ENCODE assay signal across 25 cellular contexts in the genomic region with DNA sequence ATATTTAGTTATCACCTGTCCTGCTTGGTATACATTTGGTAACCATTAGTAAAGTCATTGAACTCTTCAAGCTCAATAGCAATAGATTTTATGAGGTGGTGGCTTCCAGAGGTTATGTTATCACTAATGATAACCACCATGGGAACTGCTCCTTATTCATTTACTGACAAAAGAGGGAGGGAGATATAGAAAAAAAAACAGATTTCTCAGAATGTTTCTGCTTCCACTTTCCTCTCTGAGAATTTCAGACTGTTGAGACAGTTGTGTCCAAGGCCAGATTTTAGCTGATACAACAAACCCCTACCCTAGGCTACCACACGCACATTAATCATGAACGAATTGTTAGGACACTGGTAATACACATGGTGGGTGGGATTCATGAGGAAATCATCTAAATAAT.
DNase-seq lines count a peak whose midpoint lies in the region; ATAC-seq and TF ChIP-seq lines count a peak whose summit lies in the region.
"Had no signal": no experiment of that assay in that cellular context is flagged by ENCODE, and none has a peak within 500 bp of the region (broad histone marks: within the 10 kb centered on the region; RNA-seq: fewer than 3 reads in every experiment).

No MANE protein-coding gene starts in this region.

- no peak for DNase-seq in activated T-cell treated with anti-CD3 and anti-CD28 coated beads, Interleukin-2, amount 50 U/mL, for 72 hours
- DNase-seq in activated T-cell treated with anti-CD3 and anti-CD28 coated beads for 4 hours, result no peak
- DNase-seq in T-helper 2 cell treated with Interferon-gamma antibody and Interleukin-4, amounts not matched to agents 5 μg/mL and 100 μg/mL, for 36 hours (ENCODE audit: low spot score), result no peak
- peak in 1 of 4 donors; percentile 21 for DNase-seq in body of pancreas
- DNase-seq in progenitor cell of endocrine pancreas (ENCODE audit: low spot score, unreplicated experiment), result no peak
- no peak for DNase-seq in left ventricle myocardium superior
- DNase-seq: 8988T; ACHN; BE2C; C1 segment of cervical spinal cord; CD4-positive, alpha-beta memory T cell; CD8-positive, alpha-beta memory T cell; COR-L47; DMS 273 treated with DMSO at 0.1 percent for 48 hours; DMS153; DMS53; DMS79; DND-41; EL; GF-D8 had no signal

- H3K4me3 Mint-ChIP-seq in activated T-cell treated with anti-CD3 and anti-CD28 coated beads, Interleukin-2, amount 50 U/mL, for 72 hours, result no peak overlapping the region
- peak overlapping the region; percentile 16 for H3K4me3 Mint-ChIP-seq in T-helper 2 cell treated with Interferon-gamma antibody and Interleukin-4, amounts not matched to agents 5 μg/mL and 100 μg/mL, for 36 hours
- no peak overlapping the region for H3K4me3 Mint-ChIP-seq in progenitor cell of endocrine pancreas (ENCODE audit: low read depth)
- H3K4me3 Mint-ChIP-seq: CD14-positive monocyte; CD4-positive, alpha-beta memory T cell; CD4-positive, CD25-positive, alpha-beta regulatory T cell; CD8-positive, alpha-beta memory T cell had no signal

- no peaks in the 10 kb centered on the region for H3K9me3 ChIP-seq in body of pancreas
- H3K9me3 ChIP-seq: BE2C, BLaER1 had no signal

- peak overlapping the region in 1 of 4 donors; percentile 14 for H3K27ac ChIP-seq in body of pancreas
- H3K27ac ChIP-seq: BLaER1 had no signal

- no peaks in the 10 kb centered on the region for H3K4me1 Mint-ChIP-seq in activated T-cell treated with anti-CD3 and anti-CD28 coated beads, Interleukin-2, amount 50 U/mL, for 72 hours (ENCODE audit: low read depth)
- peaks cover 17% of the 10 kb centered on the region for H3K4me1 Mint-ChIP-seq in T-helper 2 cell treated with Interferon-gamma antibody and Interleukin-4, amounts not matched to agents 5 μg/mL and 100 μg/mL, for 36 hours (ENCODE audit: low read depth)
- H3K4me1 Mint-ChIP-seq in progenitor cell of endocrine pancreas (ENCODE audit: low read depth), result peaks cover 38% of the 10 kb centered on the region

- TF ChIP-seq CTCF in body of pancreas (IDR thresholded peaks at IDR 0.05) (no peak), progenitor cell of endocrine pancreas (IDR thresholded peaks at IDR 0.05; ENCODE audit: unreplicated experiment) (no peak)

- H3K9me3 Mint-ChIP-seq in activated T-cell treated with anti-CD3 and anti-CD28 coated beads, Interleukin-2, amount 50 U/mL, for 72 hours, result no peaks in the 10 kb centered on the region
- H3K9me3 Mint-ChIP-seq in T-helper 2 cell treated with Interferon-gamma antibody and Interleukin-4, amounts not matched to agents 5 μg/mL and 100 μg/mL, for 36 hours, result no peaks in the 10 kb centered on the region
- no peaks in the 10 kb centered on the region for H3K9me3 Mint-ChIP-seq in progenitor cell of endocrine pancreas (ENCODE audit: low read depth)
- H3K9me3 Mint-ChIP-seq: CD14-positive monocyte; CD4-positive, alpha-beta memory T cell; CD4-positive, CD25-positive, alpha-beta regulatory T cell had no signal

- no peak for TF ChIP-seq POLR2A in body of pancreas (IDR thresholded peaks at IDR 0.05)

- no peaks in the 10 kb centered on the region for H3K27me3 ChIP-seq in body of pancreas
- H3K27me3 ChIP-seq: BE2C, BLaER1 had no signal

- H3K36me3 Mint-ChIP-seq in activated T-cell treated with anti-CD3 and anti-CD28 coated beads, Interleukin-2, amount 50 U/mL, for 72 hours (ENCODE audit: insufficient read depth in 2 of 2), result peaks cover 3 to 18% of the 10 kb centered on the region in 2 donors
- H3K36me3 Mint-ChIP-seq in T-helper 2 cell treated with Interferon-gamma antibody and Interleukin-4, amounts not matched to agents 5 μg/mL and 100 μg/mL, for 36 hours (ENCODE audit: low read depth), result peaks cover 73% of the 10 kb centered on the region
- H3K36me3 Mint-ChIP-seq in progenitor cell of endocrine pancreas (ENCODE audit: insufficient read depth), result peaks cover 15% of the 10 kb centered on the region

- H3K4me3 ChIP-seq in body of pancreas, result no peak overlapping the region
- H3K4me3 ChIP-seq: BLaER1 had no signal

- intact Hi-C loops in body of pancreas (cut with DNase I), result no loop called here
- intact Hi-C loops in left ventricle myocardium superior (cut with micrococcal nuclease), result no loop called here

- no peaks in the 10 kb centered on the region for H3K27me3 Mint-ChIP-seq in activated T-cell treated with anti-CD3 and anti-CD28 coated beads, Interleukin-2, amount 50 U/mL, for 72 hours (ENCODE audit: low read depth)
- no peaks in the 10 kb centered on the region for H3K27me3 Mint-ChIP-seq in T-helper 2 cell treated with Interferon-gamma antibody and Interleukin-4, amounts not matched to agents 5 μg/mL and 100 μg/mL, for 36 hours (ENCODE audit: low read depth)
- no peaks in the 10 kb centered on the region for H3K27me3 Mint-ChIP-seq in progenitor cell of endocrine pancreas
- H3K27me3 Mint-ChIP-seq: CD4-positive, alpha-beta memory T cell; CD4-positive, CD25-positive, alpha-beta regulatory T cell; CD8-positive, alpha-beta memory T cell had no signal

- H3K4me1 ChIP-seq in body of pancreas, result peaks cover 23% of the 10 kb centered on the region
- H3K4me1 ChIP-seq: BE2C, BLaER1 had no signal

- H3K36me3 ChIP-seq in body of pancreas (replicated peaks in 1 of 2; ENCODE audit: insufficient read depth in 1 of 2, low read depth in 2 of 2), result no peaks in the 10 kb centered on the region
- H3K36me3 ChIP-seq: BE2C had no signal

- ATAC-seq in activated T-cell treated with anti-CD3 and anti-CD28 coated beads, Interleukin-2, amount 50 U/mL, for 72 hours (replicated peaks in 1 of 2), result peak in 1 of 2 donors; percentile 42
- ATAC-seq in body of pancreas (peak; percentile 50), GM21381 (IDR thresholded peaks at IDR 0.05; ENCODE audit: unreplicated experiment) (no peak), GM21737 (IDR thresholded peaks at IDR 0.05; ENCODE audit: unreplicated experiment) (no peak), left ventricle myocardium superior (no peak)

- H3K27ac Mint-ChIP-seq in activated T-cell treated with anti-CD3 and anti-CD28 coated beads, Interleukin-2, amount 50 U/mL, for 72 hours, result peak overlapping the region; percentile 56
- H3K27ac Mint-ChIP-seq in T-helper 2 cell treated with Interferon-gamma antibody and Interleukin-4, amounts not matched to agents 5 μg/mL and 100 μg/mL, for 36 hours, result peak overlapping the region; percentile 46
- peak overlapping the region; percentile 54 for H3K27ac Mint-ChIP-seq in progenitor cell of endocrine pancreas

- WGBS in body of pancreas, 2 donors, result 39 to 48% methylated on average over 2 of the region's 2 CpGs
